Comparison of ENCODE assay signal across 8 cellular contexts in the genomic region with DNA sequence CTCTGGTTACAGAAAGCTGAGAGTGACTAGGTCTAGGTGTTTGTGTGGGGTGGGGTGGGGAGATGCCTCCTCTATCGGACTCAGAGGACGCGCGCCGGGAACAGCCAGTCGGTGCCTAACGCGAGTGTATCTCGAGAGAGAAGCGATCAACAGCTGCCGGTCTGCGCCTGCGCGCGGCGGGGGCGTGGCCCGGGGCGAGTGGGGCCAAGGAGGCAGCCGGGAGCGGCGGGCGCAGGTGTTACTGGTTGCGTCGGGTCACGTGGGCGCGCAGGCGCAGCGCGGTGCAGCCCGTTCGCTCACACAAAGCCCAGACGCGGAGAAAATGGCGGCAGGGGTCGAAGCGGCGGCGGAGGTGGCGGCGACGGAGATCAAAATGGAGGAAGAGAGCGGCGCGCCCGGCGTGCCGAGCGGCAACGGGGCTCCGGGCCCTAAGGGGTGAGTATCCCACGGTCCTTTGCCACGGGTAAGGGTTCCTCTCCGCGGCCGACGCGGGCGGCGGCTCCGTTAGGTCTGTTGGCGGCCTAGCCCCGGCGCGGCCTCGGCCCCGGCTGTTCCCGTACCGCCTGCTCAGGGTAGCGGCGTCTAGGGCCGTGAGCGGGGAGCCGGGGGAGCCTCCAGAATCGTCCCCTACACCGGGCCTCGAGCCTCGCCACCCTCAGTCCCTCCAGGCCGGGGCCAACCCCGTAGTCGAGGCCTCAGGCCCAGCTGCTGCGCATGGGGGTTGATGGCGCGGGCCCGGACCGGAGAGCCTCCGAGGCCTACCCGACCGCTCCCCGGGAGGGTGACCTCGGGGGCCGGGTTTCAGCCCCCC. TPM values are rescaled to one million over a fixed set of nuclear protein-coding genes. Genes with fewer than 3 reads are reported as not detected.
DNase-seq lines count a peak whose midpoint lies in the region; ATAC-seq and TF ChIP-seq lines count a peak whose summit lies in the region.

A gene with protein sequence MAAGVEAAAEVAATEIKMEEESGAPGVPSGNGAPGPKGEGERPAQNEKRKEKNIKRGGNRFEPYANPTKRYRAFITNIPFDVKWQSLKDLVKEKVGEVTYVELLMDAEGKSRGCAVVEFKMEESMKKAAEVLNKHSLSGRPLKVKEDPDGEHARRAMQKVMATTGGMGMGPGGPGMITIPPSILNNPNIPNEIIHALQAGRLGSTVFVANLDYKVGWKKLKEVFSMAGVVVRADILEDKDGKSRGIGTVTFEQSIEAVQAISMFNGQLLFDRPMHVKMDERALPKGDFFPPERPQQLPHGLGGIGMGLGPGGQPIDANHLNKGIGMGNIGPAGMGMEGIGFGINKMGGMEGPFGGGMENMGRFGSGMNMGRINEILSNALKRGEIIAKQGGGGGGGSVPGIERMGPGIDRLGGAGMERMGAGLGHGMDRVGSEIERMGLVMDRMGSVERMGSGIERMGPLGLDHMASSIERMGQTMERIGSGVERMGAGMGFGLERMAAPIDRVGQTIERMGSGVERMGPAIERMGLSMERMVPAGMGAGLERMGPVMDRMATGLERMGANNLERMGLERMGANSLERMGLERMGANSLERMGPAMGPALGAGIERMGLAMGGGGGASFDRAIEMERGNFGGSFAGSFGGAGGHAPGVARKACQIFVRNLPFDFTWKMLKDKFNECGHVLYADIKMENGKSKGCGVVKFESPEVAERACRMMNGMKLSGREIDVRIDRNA (plus strand): TSS at position 299 of the 811 bp plus-strand sequence. CDS start 24 bp downstream, at position 323.

- intact Hi-C loops in Right ventricle myocardium inferior (cut with DNase I): loop anchor here (1.0 to 5.0 kb wide), 3 partner anchors 32 to 613 kb away; a partner anchor contains a TSS
- intact Hi-C loops in ovary (cut with DNase I): loop anchor here in 1 of 4 donors (2.0 kb wide), 1 partner anchor 32 kb away; a partner anchor contains a TSS
- intact Hi-C loops in thyroid gland (cut with DNase I): loop anchor here (10.0 kb wide), 1 partner anchor 100 kb away; a partner anchor contains a TSS

- TF ChIP-seq POLR2A in GM10847 (IDR thresholded peaks at IDR 0.05; ENCODE audit: extremely low read depth, insufficient read length) (peak; percentile 91), ovary (IDR thresholded peaks at IDR 0.05) (peak; percentile 94), thyroid gland (IDR thresholded peaks at IDR 0.05) (peak in 1 of 2 donors; percentile 96)

- 0 to 1% (median 0%) methylated on average over 82 to 93 of the region's 93 CpGs for WGBS in ovary, 3 donors
- 0% methylated on average over 6 to 15 of the region's 93 CpGs for WGBS in thyroid gland, 2 donors

- TF ChIP-seq CTCF in SU-DHL-6 (IDR thresholded peaks at IDR 0.05; ENCODE audit: insufficient read depth, low read length, poor library complexity, severe bottlenecking) (no peak), ovary (IDR thresholded peaks at IDR 0.05) (peak in 1 of 3 donors; percentile 17), thyroid gland (IDR thresholded peaks at IDR 0.05) (peak in 1 of 6 experiments; percentile 4)

- H4K20me1 ChIP-seq in SU-DHL-6 (ENCODE audit: low read depth, low read length): peaks cover 17% of the 10 kb centered on the region; the same call in 1 of the 2 replicates

- H3K9me2 ChIP-seq in SU-DHL-6 (replicated peaks; ENCODE audit: insufficient read depth, low read length): no peaks in the 10 kb centered on the region

- TF ChIP-seq EP300 in ovary (IDR thresholded peaks at IDR 0.05): no peak

- H3K4me3 ChIP-seq in SU-DHL-6 (ENCODE audit: insufficient read depth, low read length, poor library complexity, severe bottlenecking) (peak within 1 kb of the TSS; percentile 90), ovary (peak within 1 kb of the TSS; percentile 95), thyroid gland (replicated peaks in 1 of 3) (peak within 1 kb of the TSS; percentile 92 to 98 (median 93))

- peak; percentile 96 for DNase-seq in NCI-H128 (lab: John Stamatoyannopoulos, UW; ENCODE audit: unreplicated experiment)
- peak; percentile 100 for DNase-seq in activated naive CD8-positive, alpha-beta T cell treated with anti-CD3 and anti-CD28 coated beads, Interleukin-2, amount 50 U/mL, for 16 hours (ENCODE audit: low read depth, low spot score)
- DNase-seq in Right ventricle myocardium inferior (ENCODE audit: missing footprints): peak; percentile 100
- DNase-seq in ovary: peak; percentile 99 to 100 (median 100)
- DNase-seq in thyroid gland: peak; percentile 99 to 100

- H3K36me3 ChIP-seq in SU-DHL-6 (ENCODE audit: low read length) (peaks cover 6% of the 10 kb centered on the region; the same call in 1 of the 2 replicates), ovary (no peaks in the 10 kb centered on the region), thyroid gland (no peaks in the 10 kb centered on the region)

- ATAC-seq in HG02678 (IDR thresholded peaks at IDR 0.05; ENCODE audit: unreplicated experiment) (peak; percentile 92), Right ventricle myocardium inferior (peak; percentile 99)

- H3K27me3 ChIP-seq in SU-DHL-6 (ENCODE audit: low read length) (no peaks in the 10 kb centered on the region), ovary (no peaks in the 10 kb centered on the region), thyroid gland (no peaks in the 10 kb centered on the region)

- peak within 1 kb of the TSS; percentile 84 for H2AFZ ChIP-seq in SU-DHL-6 (ENCODE audit: low read depth, low read length, severe bottlenecking)

- H3K27ac ChIP-seq in SU-DHL-6 (ENCODE audit: low read depth, low read length) (peak within 1 kb of the TSS; percentile 70), ovary (peak within 1 kb of the TSS; percentile 83 to 87), thyroid gland (peak within 1 kb of the TSS; percentile 97 to 98 (median 98))

- H3K4me1 ChIP-seq in ovary (ENCODE audit: insufficient read depth) (peaks cover 7% of the 10 kb centered on the region), thyroid gland (peaks cover 35 to 40% of the 10 kb centered on the region in 2 donors)

- peak within 1 kb of the TSS; percentile 98 for H3K4me2 ChIP-seq in SU-DHL-6 (ENCODE audit: low read depth, low read length, poor library complexity, severe bottlenecking)

- H3K9me3 ChIP-seq in SU-DHL-6 (ENCODE audit: insufficient read depth, low read length): no peaks in the 10 kb centered on the region
- H3K9me3 ChIP-seq in ovary: no peaks in the 10 kb centered on the region
- no peaks in the 10 kb centered on the region for H3K9me3 ChIP-seq in thyroid gland

- H3K9ac ChIP-seq in SU-DHL-6 (ENCODE audit: low read length): peak within 1 kb of the TSS; percentile 98

- H3F3A ChIP-seq in SU-DHL-6 (ENCODE audit: insufficient read depth): peaks cover 14% of the 10 kb centered on the region; the same call in 1 of the 2 replicates

- H3K79me2 ChIP-seq in SU-DHL-6 (ENCODE audit: insufficient read depth, low read length): peaks cover 50% of the 10 kb centered on the region

RNA-seq across cellular contexts. Expression of the gene that starts here (rescaled TPM):
- total RNA-seq in Right ventricle myocardium inferior (118 TPM), ovary (100 to 1,000 TPM in 6 of 7 donors, 10 to 100 TPM in 1; 88.2 to 220 (median 180) TPM), thyroid gland (100 to 1,000 TPM in 2 of 4 donors, 10 to 100 TPM in 2; 79.3 to 138 (median 97.2) TPM)
- polyA plus RNA-seq in ovary: 100 to 1,000 TPM; 146 to 285 TPM

Comparison
In these comparisons a context has a peak if more than half of its experiments do, and no peak if none do; other contexts are left out.
1. Peak in every context shown above with its lines: DNase-seq, ATAC-seq, H3K4me3 ChIP-seq and H3K27ac ChIP-seq.